14 cellular contexts compared by ENCODE assay signal in the genomic region with DNA sequence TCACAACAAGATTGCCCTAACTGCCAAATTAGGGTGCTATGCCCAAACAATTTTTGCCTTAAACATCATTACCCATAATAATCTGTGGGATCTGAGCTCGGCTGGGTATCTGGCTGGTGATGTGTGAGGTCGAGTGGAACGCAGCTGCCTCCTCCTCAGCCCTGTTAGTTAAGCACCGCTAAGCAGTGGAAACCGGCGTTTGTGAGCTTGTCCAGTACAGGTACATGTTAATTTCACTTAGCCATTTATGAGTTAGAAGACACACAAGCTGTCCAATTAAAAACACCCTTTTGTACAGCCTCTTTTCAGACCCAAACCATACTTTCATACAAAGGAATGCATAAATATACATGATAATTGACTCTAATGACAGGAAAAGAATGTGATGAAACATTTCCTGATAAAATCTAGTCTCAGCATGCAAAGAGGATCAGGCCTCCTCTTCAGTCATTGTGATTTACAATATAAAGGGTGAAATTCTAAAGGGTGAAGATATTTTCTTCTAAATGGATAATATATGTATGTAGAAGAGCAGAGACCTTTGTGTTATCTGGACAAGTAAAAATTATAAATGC.
DNase-seq lines count a peak whose midpoint lies in the region; ATAC-seq and TF ChIP-seq lines count a peak whose summit lies in the region.
"Had no signal": no experiment of that assay in that cellular context is flagged by ENCODE, and none has a peak within 500 bp of the region (broad histone marks: within the 10 kb centered on the region; RNA-seq: fewer than 3 reads in every experiment).

No MANE protein-coding gene starts in this region.

- DNase-seq in DMS 273 (lab: John Stamatoyannopoulos, UW; ENCODE audit: unreplicated experiment) (peak; percentile 14), DMS 273 treated with DMSO at 0.1 percent for 48 hours (lab: John Stamatoyannopoulos, UW) (no peak), SHP77 treated with DMSO at 0.1 percent for 48 hours (lab: John Stamatoyannopoulos, UW) (peak; percentile 20), foreskin keratinocyte (peak; percentile 86 to 93), retina (peak; percentile 78), UCSD-AML1 (lab: John Stamatoyannopoulos, UW; ENCODE audit: unreplicated experiment) (no peak)
- DNase-seq in activated T-cell treated with anti-CD3 and anti-CD28 coated beads, Interleukin-2, amount 50 U/mL, for 1 hour, result no peak
- no peak for DNase-seq in stimulated activated CD4-positive, alpha-beta T cell treated with anti-CD3 and anti-CD28 coated beads, Interleukin-4, amount 100 ng/mL, for 1 hour
- DNase-seq: activated naive CD4-positive, alpha-beta T cell treated with anti-CD3 and anti-CD28 coated beads, Interleukin-2, amount 10 ng/mL, durations not matched to agents 7 days and 5 days; central memory CD4-positive, alpha-beta T cell; NCI-H1694 treated with DMSO at 0.1 percent for 48 hours; NCI-H526 treated with DMSO at 0.1 percent for 48 hours had no signal

- peak overlapping the region; percentile 7 for H3K27ac ChIP-seq in foreskin keratinocyte
- H3K27ac ChIP-seq: 22Rv1 had no signal

- TF ChIP-seq CTCF in foreskin keratinocyte (conservative IDR thresholded peaks at IDR 0.05), result no peak

- peak; percentile 81 for ATAC-seq in foreskin keratinocyte
- ATAC-seq: natural killer cell treated with Interleukin-12 subunit alpha and Interleukin-12 subunit beta and Interleukin-15 and Interleukin-18, amount 100 ng/mL, for 72 hours had no signal

- H3K27me3 ChIP-seq in foreskin keratinocyte, result no peaks in the 10 kb centered on the region

- peaks cover 25% of the 10 kb centered on the region for H3K4me1 ChIP-seq in foreskin keratinocyte

Comparison
In these comparisons a context has a peak if more than half of its experiments do, and no peak if none do; other contexts are left out.
1. DNase-seq: peak in DMS 273 (single experiment), SHP77 treated with DMSO at 0.1 percent for 48 hours (single experiment), foreskin keratinocyte (2 of 2) and retina (single experiment); none in DMS 273 treated with DMSO at 0.1 percent for 48 hours (single experiment), activated T-cell treated with anti-CD3 and anti-CD28 coated beads, Interleukin-2, amount 50 U/mL, for 1 hour (single experiment), stimulated activated CD4-positive, alpha-beta T cell treated with anti-CD3 and anti-CD28 coated beads, Interleukin-4, amount 100 ng/mL, for 1 hour (single experiment) and UCSD-AML1 (single experiment).